Comparison of ENCODE assay signal across 4 cellular contexts in the genomic region with DNA sequence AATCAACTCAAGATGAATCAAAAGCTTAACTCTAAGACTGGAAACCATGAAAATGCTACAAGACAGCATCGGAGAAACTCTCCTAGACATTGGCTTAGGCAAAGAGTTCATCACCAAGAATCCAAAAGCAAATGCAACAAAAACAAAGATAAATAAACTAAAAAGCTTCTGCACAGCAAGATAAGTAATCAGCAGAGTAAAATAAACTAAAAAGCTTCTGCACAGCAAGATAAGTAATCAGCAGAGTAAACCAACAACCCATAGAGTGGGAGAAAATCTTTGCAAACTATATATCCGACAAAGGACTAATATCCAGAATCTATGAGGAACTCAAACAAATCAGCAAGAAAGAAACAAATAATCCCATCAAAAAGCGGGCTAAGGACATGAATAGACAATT. TPM values are rescaled to one million over a fixed set of nuclear protein-coding genes. Genes with fewer than 3 reads are reported as not detected.
"Had no signal": no experiment of that assay in that cellular context is flagged by ENCODE, and none has a peak within 500 bp of the region (broad histone marks: within the 10 kb centered on the region; RNA-seq: fewer than 3 reads in every experiment).

No MANE protein-coding gene starts in this region.

RNA-seq across cellular contexts. Expression of gene GPX5, which starts 21.3 kb away (rescaled TPM):
- total RNA-seq: LHCN-M2, M059J, MCF 10A, NCI-H460 had no signal

RNA-seq across cellular contexts. Expression of gene GPX6, which starts 31.4 kb away (rescaled TPM):
- total RNA-seq: LHCN-M2, M059J, MCF 10A, NCI-H460 had no signal
